In the genomic region with DNA sequence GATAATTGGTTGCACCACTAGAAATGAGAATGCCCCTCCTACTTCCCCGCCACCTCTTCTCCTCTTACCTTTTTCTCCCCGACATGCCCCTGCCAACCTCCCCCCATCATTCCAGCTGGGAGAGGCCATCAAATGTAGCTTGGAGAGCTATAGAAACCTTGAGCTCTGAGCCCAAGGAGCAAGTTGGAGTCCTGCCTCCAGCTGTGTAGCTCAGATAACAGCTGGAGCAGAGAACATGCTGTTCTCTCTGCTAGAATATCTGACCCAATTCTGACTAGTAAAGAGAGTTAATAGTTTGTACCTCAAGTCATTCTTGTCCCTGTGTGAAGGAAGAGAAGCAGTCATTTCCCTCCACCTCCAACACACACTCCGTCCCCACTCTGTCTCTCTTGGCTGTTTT, we compare ENCODE assay signal across 1 cellular context.
TF ChIP-seq lines count a peak whose summit lies in the region.

No MANE protein-coding gene starts in this region.

TF ChIP-seq in GM23338, 12 proteins besides CTCF, POLR2A, EP300 and RAD21 (continued from another document):
- TF ChIP-seq, protein P1, sequence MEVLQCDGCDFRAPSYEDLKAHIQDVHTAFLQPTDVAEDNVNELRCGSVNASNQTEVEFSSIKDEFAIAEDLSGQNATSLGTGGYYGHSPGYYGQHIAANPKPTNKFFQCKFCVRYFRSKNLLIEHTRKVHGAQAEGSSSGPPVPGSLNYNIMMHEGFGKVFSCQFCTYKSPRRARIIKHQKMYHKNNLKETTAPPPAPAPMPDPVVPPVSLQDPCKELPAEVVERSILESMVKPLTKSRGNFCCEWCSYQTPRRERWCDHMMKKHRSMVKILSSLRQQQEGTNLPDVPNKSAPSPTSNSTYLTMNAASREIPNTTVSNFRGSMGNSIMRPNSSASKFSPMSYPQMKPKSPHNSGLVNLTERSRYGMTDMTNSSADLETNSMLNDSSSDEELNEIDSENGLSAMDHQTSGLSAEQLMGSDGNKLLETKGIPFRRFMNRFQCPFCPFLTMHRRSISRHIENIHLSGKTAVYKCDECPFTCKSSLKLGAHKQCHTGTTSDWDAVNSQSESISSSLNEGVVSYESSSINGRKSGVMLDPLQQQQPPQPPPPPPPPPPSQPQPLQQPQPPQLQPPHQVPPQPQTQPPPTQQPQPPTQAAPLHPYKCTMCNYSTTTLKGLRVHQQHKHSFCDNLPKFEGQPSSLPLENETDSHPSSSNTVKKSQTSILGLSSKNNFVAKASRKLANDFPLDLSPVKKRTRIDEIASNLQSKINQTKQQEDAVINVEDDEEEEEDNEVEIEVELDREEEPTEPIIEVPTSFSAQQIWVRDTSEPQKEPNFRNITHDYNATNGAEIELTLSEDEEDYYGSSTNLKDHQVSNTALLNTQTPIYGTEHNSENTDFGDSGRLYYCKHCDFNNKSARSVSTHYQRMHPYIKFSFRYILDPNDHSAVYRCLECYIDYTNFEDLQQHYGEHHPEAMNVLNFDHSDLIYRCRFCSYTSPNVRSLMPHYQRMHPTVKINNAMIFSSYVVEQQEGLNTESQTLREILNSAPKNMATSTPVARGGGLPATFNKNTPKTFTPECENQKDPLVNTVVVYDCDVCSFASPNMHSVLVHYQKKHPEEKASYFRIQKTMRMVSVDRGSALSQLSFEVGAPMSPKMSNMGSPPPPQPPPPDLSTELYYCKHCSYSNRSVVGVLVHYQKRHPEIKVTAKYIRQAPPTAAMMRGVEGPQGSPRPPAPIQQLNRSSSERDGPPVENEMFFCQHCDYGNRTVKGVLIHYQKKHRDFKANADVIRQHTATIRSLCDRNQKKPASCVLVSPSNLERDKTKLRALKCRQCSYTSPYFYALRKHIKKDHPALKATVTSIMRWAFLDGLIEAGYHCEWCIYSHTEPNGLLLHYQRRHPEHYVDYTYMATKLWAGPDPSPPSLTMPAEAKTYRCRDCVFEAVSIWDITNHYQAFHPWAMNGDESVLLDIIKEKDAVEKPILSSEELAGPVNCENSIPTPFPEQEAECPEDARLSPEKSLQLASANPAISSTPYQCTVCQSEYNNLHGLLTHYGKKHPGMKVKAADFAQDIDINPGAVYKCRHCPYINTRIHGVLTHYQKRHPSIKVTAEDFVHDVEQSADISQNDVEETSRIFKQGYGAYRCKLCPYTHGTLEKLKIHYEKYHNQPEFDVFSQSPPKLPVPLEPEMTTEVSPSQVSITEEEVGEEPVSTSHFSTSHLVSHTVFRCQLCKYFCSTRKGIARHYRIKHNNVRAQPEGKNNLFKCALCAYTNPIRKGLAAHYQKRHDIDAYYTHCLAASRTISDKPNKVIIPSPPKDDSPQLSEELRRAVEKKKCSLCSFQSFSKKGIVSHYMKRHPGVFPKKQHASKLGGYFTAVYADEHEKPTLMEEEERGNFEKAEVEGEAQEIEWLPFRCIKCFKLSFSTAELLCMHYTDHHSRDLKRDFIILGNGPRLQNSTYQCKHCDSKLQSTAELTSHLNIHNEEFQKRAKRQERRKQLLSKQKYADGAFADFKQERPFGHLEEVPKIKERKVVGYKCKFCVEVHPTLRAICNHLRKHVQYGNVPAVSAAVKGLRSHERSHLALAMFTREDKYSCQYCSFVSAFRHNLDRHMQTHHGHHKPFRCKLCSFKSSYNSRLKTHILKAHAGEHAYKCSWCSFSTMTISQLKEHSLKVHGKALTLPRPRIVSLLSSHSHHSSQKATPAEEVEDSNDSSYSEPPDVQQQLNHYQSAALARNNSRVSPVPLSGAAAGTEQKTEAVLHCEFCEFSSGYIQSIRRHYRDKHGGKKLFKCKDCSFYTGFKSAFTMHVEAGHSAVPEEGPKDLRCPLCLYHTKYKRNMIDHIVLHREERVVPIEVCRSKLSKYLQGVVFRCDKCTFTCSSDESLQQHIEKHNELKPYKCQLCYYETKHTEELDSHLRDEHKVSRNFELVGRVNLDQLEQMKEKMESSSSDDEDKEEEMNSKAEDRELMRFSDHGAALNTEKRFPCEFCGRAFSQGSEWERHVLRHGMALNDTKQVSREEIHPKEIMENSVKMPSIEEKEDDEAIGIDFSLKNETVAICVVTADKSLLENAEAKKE (CRISPR knock-in tag; IDR thresholded peaks at IDR 0.05) = no peak
